33 cellular contexts compared by ENCODE assay signal in genomic region chr2:135698838-135699237, GRCh38. TPM values are rescaled to one million over a fixed set of nuclear protein-coding genes. Genes with fewer than 3 reads are reported as not detected.
A peak's percentile ranks its signal among the peaks of the same experiment; 100 is the strongest.
DNase-seq lines count a peak whose midpoint lies in the region; ATAC-seq, FAIRE-seq and TF ChIP-seq lines count a peak whose summit lies in the region.
"Had no signal": no experiment of that assay in that cellular context is flagged by ENCODE, and none has a peak within 500 bp of the region (broad histone marks: within the 10 kb centered on the region; RNA-seq: fewer than 3 reads in every experiment).

No MANE protein-coding gene starts in this region.

- peaks cover 10% of the 10 kb centered on the region for H3K4me1 Mint-ChIP-seq in T-helper 17 cell
- H3K4me1 Mint-ChIP-seq: B cell; CD14-positive monocyte; CD4-positive, alpha-beta memory T cell had no signal

- H3K4me1 ChIP-seq in K562 (replicated peaks in 1 of 2; ENCODE audit: control insufficient read depth in 2 of 2, insufficient read depth in 2 of 2, low read length in 2 of 2): no peaks in the 10 kb centered on the region
- H3K4me1 ChIP-seq: A549, BE2C, Caco-2 had no signal

- no peaks in the 10 kb centered on the region; the same call in 1 of the 2 replicates for H4K20me1 ChIP-seq in K562 (replicated peaks; ENCODE audit: control insufficient read depth, insufficient read depth, low read length)
- H4K20me1 ChIP-seq: BLaER1; BLaER1 treated with 17β-estradiol and CSF1 and Interleukin-3, amounts not matched to agents 10 nM and 100 nM had no signal

- H3K4me3 Mint-ChIP-seq in T-helper 17 cell: no peak overlapping the region
- H3K4me3 Mint-ChIP-seq: B cell; CD14-positive monocyte; CD4-positive, alpha-beta memory T cell; CD4-positive, alpha-beta T cell; CD4-positive, CD25-positive, alpha-beta regulatory T cell; CD8-positive, alpha-beta memory T cell; CD8-positive, alpha-beta T cell had no signal

- CTCF ChIA-PET in K562 (lab: Yijun Ruan, JAX; ENCODE audit: low intra/inter-chr PET ratio): interaction anchor here (0.6 kb wide), 1 partner anchor 47 kb away, joined by 3 read pairs; no protein-coding TSS in a partner anchor

- peak overlapping the region; percentile 34 for H3K27ac Mint-ChIP-seq in T-helper 17 cell
- H3K27ac Mint-ChIP-seq: B cell; CD14-positive monocyte; CD4-positive, alpha-beta T cell; CD8-positive, alpha-beta T cell had no signal

- intact Hi-C loops in K562 (cut with micrococcal nuclease): no loop called here

- H3K4me2 ChIP-seq in K562 (ENCODE audit: insufficient read depth, low read length): no peak overlapping the region
- H3K4me2 ChIP-seq: A549, BLaER1 had no signal

- FAIRE-seq in K562 (lab: Jason Lieb, UNC): no peak
- FAIRE-seq: A204.1, A549, D721Med had no signal

- no peaks in the 10 kb centered on the region for H3K9me3 ChIP-seq in T-helper 17 cell (ENCODE audit: control insufficient read depth, low read length, poor library complexity, severe bottlenecking)
- no peaks in the 10 kb centered on the region; the same call in 1 of the 2 replicates for H3K9me3 ChIP-seq in K562 (replicated peaks; ENCODE audit: control insufficient read depth, insufficient read depth, low read depth, low read length)
- H3K9me3 ChIP-seq: A549; BE2C; BLaER1; BLaER1 treated with 17β-estradiol and CSF1 and Interleukin-3, amounts not matched to agents 10 nM and 100 nM; Caco-2 had no signal

- ATAC-seq in T-helper 17 cell (no peak), K562 (no peak)
- ATAC-seq: A549; CD8-positive, alpha-beta T cell had no signal

- no peak overlapping the region for H2AFZ ChIP-seq in K562 (ENCODE audit: low read depth, low read length)

- H3K9me1 ChIP-seq in K562 (ENCODE audit: control insufficient read depth, insufficient read depth, low read length): no peaks in the 10 kb centered on the region

- TF ChIP-seq RAD21 in K562 (CRISPR knock-in tag; conservative IDR thresholded peaks at IDR 0.05 in 1 of 2, IDR thresholded peaks at IDR 0.05 in 1 of 2): no peak

- TF ChIP-seq POLR2A in K562 (conservative IDR thresholded peaks at IDR 0.05): no peak

- WGBS in K562 (ENCODE audit: insufficient coverage, low coverage, missing lambda C conversion rate): 57% methylated on average over 2 of the region's 2 CpGs

- TF ChIP-seq CTCF in K562 (IDR thresholded peaks at IDR 0.05 in 2 of 3, conservative IDR thresholded peaks at IDR 0.05 in 1 of 3; ENCODE audit: insufficient read depth in 2 of 3, low read depth in 1 of 3, low read length in 3 of 3): no peak

- H3K4me3 ChIP-seq in K562: no peak overlapping the region
- H3K4me3 ChIP-seq: A549; BLaER1; BLaER1 treated with 17β-estradiol and CSF1 and Interleukin-3, amounts not matched to agents 10 nM and 100 nM had no signal

- no TSS peak for BruUV-seq in K562 (replicated peaks; lab: Mats Ljungman, UMichigan)

- H3K27me3 Mint-ChIP-seq in T-helper 17 cell: no peaks in the 10 kb centered on the region
- H3K27me3 Mint-ChIP-seq: B cell; CD4-positive, alpha-beta memory T cell; CD4-positive, alpha-beta T cell; CD4-positive, CD25-positive, alpha-beta regulatory T cell; CD8-positive, alpha-beta memory T cell had no signal

- in situ Hi-C loops in K562 (cut with MboI): no loop called here

- no peaks in the 10 kb centered on the region for H3K27me3 ChIP-seq in K562 (ENCODE audit: control insufficient read depth in 2 of 2, insufficient read depth in 2 of 2, low read length in 2 of 2)
- H3K27me3 ChIP-seq: BE2C; BLaER1; BLaER1 treated with 17β-estradiol and CSF1 and Interleukin-3, amounts not matched to agents 10 nM and 100 nM had no signal

- no peak for DNase-seq in T-helper 17 cell
- DNase-seq in K562 (ENCODE audit: extremely low read depth in 1 of 4, low spot score in 3 of 4): no peak
- no peak for DNase-seq in retina
- no peak for DNase-seq in NCI-H774 (lab: John Stamatoyannopoulos, UW)
- DNase-seq: 8988T; ACHN; AML-193; BE2C; C1 segment of cervical spinal cord; Caco-2; Calu3; CD4-positive, alpha-beta memory T cell; CD4-positive, alpha-beta T cell; CD4-positive, CD25-positive, alpha-beta regulatory T cell; CD8-positive, alpha-beta memory T cell; CD8-positive, alpha-beta T cell; COR-L47; DMS 273 treated with DMSO at 0.1 percent for 48 hours; DMS153; DMS53; DMS79; DMS79 treated with DMSO at 0.1 percent for 48 hours; DND-41; EL had no signal

- H3K9ac ChIP-seq in K562 (ENCODE audit: insufficient read depth in 1 of 2, low read depth in 2 of 2, low read length in 2 of 2): no peak overlapping the region
- H3K9ac ChIP-seq: BLaER1; BLaER1 treated with 17β-estradiol and CSF1 and Interleukin-3, amounts not matched to agents 10 nM and 100 nM had no signal

- POLR2A ChIA-PET in K562 (lab: Yijun Ruan, JAX): no interaction called here

- peaks cover 15% of the 10 kb centered on the region; the same call in 1 of the 3 replicates for H3K36me3 ChIP-seq in K562 (ENCODE audit: control insufficient read depth, insufficient read depth, low read length)
- H3K36me3 ChIP-seq: BE2C had no signal

- H3K79me2 ChIP-seq in K562 (ENCODE audit: control insufficient read depth, insufficient read depth, low read length): no peaks in the 10 kb centered on the region

- H3K36me3 Mint-ChIP-seq in T-helper 17 cell (ENCODE audit: low read depth): peaks cover 9% of the 10 kb centered on the region

- no peak overlapping the region for H3K27ac ChIP-seq in K562 (ENCODE audit: extremely low read depth, low read depth, low read length)
- H3K27ac ChIP-seq: 22Rv1; A549; BLaER1; BLaER1 treated with 17β-estradiol and CSF1 and Interleukin-3, amounts not matched to agents 10 nM and 100 nM; C4-2B had no signal

- TF ChIP-seq EP300 in K562 (IDR thresholded peaks at IDR 0.05; ENCODE audit: low read length): no peak

TF ChIP-seq in K562, 482 proteins besides CTCF, POLR2A, EP300 and RAD21 (continues in another document):
- TF ChIP-seq, protein P1, sequence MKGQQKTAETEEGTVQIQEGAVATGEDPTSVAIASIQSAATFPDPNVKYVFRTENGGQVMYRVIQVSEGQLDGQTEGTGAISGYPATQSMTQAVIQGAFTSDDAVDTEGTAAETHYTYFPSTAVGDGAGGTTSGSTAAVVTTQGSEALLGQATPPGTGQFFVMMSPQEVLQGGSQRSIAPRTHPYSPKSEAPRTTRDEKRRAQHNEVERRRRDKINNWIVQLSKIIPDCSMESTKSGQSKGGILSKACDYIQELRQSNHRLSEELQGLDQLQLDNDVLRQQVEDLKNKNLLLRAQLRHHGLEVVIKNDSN (CRISPR knock-in tag; IDR thresholded peaks at IDR 0.05): no peak
- TF ChIP-seq HDAC2 (IDR thresholded peaks at IDR 0.05) (0 out of 2 replicates have a peak, but pooled peaks have one; percentile 46), BCOR (IDR thresholded peaks at IDR 0.05) (peak; percentile 34; the same call in 1 of the 2 replicates), SNAPC5 (CRISPR knock-in tag; IDR thresholded peaks at IDR 0.05) (no peak), ZC3H11A (IDR thresholded peaks at IDR 0.05; ENCODE audit: low read depth, low read length) (peak; percentile 97), GATAD2B (IDR thresholded peaks at IDR 0.05; ENCODE audit: borderline replicate concordance) (peak; percentile 94), NFE2 (IDR thresholded peaks at IDR 0.05; ENCODE audit: low read depth) (no peak), CTBP1 (IDR thresholded peaks at IDR 0.05; ENCODE audit: borderline replicate concordance) (0 out of 2 replicates have a peak, but pooled peaks have one; percentile 17), ZNF224 (CRISPR knock-in tag; IDR thresholded peaks at IDR 0.05) (no peak), GATA2 (CRISPR knock-in tag; IDR thresholded peaks at IDR 0.05) (peak; percentile 83), ZNF232 (CRISPR knock-in tag; IDR thresholded peaks at IDR 0.05) (peak; percentile 53; the same call in 1 of the 2 replicates)
- TF ChIP-seq, protein P2, sequence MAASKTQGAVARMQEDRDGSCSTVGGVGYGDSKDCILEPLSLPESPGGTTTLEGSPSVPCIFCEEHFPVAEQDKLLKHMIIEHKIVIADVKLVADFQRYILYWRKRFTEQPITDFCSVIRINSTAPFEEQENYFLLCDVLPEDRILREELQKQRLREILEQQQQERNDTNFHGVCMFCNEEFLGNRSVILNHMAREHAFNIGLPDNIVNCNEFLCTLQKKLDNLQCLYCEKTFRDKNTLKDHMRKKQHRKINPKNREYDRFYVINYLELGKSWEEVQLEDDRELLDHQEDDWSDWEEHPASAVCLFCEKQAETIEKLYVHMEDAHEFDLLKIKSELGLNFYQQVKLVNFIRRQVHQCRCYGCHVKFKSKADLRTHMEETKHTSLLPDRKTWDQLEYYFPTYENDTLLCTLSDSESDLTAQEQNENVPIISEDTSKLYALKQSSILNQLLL (CRISPR knock-in tag; IDR thresholded peaks at IDR 0.05; ENCODE audit: borderline replicate concordance): no peak

RNA-seq across cellular contexts. Expression of gene UBXN4, which starts 42.8 kb away (rescaled TPM):
- total RNA-seq in T-helper 17 cell (100 to 1,000 TPM; 128 to 138 TPM), K562 (2014; rRNA removed) (36.2 and 39.2 TPM in 2 replicates), K562 (2014; rRNA removed; fragmentation: Illumina TruSeq; extraction: Trizol) (55.3 and 61.6 TPM in 2 replicates), K562 (2015; rRNA removed; fragmentation: Illumina TruSeq; extraction: Trizol) (49.5 and 55.1 TPM in 2 replicates), K562 (2021) (54.6 and 58.6 TPM in 2 replicates)
- 61.1 and 177 TPM in 2 replicates for total RNA-seq in K562 (2011; cell fraction: chromatin; rRNA removed; ENCODE audit: low replicate concordance)
- total RNA-seq in K562 (2011; cell fraction: nucleolus; rRNA removed): 35.9 and 45.9 TPM in 2 replicates
- total RNA-seq in K562 (2011; cell fraction: nucleoplasm; rRNA removed): 96.0 and 123 TPM in 2 replicates
- polyA plus RNA-seq in K562 (2011; rRNA removed) (102 and 127 TPM in 2 replicates), K562 (2014; fragmentation: Illumina TruSeq; extraction: Trizol) (55.7 and 65.0 TPM in 2 replicates), K562 (2014; fragmentation: Nextera tagmentation; extraction: Ambion mirVana) (10 to 100 TPM; 30.4 to 48.1 TPM), K562 (2014; rRNA removed) (57.3 and 62.5 TPM in 2 replicates)
- polyA plus RNA-seq in K562 (2011; cell fraction: cytosol; rRNA removed): 17.1 and 32.1 TPM in 2 replicates
- polyA plus RNA-seq in K562 (2011; cell fraction: nucleus; rRNA removed): 68.4 and 103 TPM in 2 replicates
- 42.2 and 77.4 TPM in 2 replicates for polyA plus RNA-seq in K562 (2012)
- 70.2 and 76.9 TPM in 2 replicates for polyA minus RNA-seq in K562 (2011; rRNA and poly(A)+ RNA removed)
- polyA minus RNA-seq in K562 (2011; cell fraction: cytosol; rRNA and poly(A)+ RNA removed): 23.2 and 39.4 TPM in 2 replicates
- polyA minus RNA-seq in K562 (2011; cell fraction: nucleus; rRNA and poly(A)+ RNA removed): 42.1 and 99.7 TPM in 2 replicates
